Comparison of ENCODE assay signal across 15 cellular contexts in genomic region chr12:106290666-106291065, GRCh38.
"Had no signal": no experiment of that assay in that cellular context is flagged by ENCODE, and none has a peak within 500 bp of the region (broad histone marks: within the 10 kb centered on the region; RNA-seq: fewer than 3 reads in every experiment).

No MANE protein-coding gene starts in this region.

- H3K9me3 ChIP-seq: esophagus muscularis mucosa, gastroesophageal sphincter, right atrium auricular region, sigmoid colon had no signal

- H3K36me3 ChIP-seq: esophagus muscularis mucosa, gastroesophageal sphincter, right atrium auricular region, sigmoid colon had no signal

- H3K27me3 ChIP-seq: dorsolateral prefrontal cortex, esophagus muscularis mucosa, gastroesophageal sphincter, right atrium auricular region, sigmoid colon had no signal

- H3K4me1 ChIP-seq: esophagus muscularis mucosa, gastroesophageal sphincter, right atrium auricular region, sigmoid colon had no signal

- ATAC-seq: gastroesophageal sphincter, natural killer cell had no signal

- H3K4me3 ChIP-seq: dorsolateral prefrontal cortex, esophagus muscularis mucosa, gastroesophageal sphincter, right atrium auricular region, sigmoid colon, skin epidermis had no signal

- H3K27ac ChIP-seq: dorsolateral prefrontal cortex, esophagus muscularis mucosa, gastroesophageal sphincter, right atrium auricular region, sigmoid colon, skin epidermis had no signal

- DNase-seq: cortex of kidney; dorsolateral prefrontal cortex; effector memory CD4-positive, alpha-beta T cell; glutamatergic neuron; immature natural killer cell; mesendoderm; natural killer cell; posterior cingulate gyrus; sigmoid colon; stimulated activated naive CD4-positive, alpha-beta T cell treated with Interleukin-2 at 50 U/mL for 16 hours; trophoblast cell had no signal
